8 cellular contexts compared by ENCODE assay signal in the genomic region with DNA sequence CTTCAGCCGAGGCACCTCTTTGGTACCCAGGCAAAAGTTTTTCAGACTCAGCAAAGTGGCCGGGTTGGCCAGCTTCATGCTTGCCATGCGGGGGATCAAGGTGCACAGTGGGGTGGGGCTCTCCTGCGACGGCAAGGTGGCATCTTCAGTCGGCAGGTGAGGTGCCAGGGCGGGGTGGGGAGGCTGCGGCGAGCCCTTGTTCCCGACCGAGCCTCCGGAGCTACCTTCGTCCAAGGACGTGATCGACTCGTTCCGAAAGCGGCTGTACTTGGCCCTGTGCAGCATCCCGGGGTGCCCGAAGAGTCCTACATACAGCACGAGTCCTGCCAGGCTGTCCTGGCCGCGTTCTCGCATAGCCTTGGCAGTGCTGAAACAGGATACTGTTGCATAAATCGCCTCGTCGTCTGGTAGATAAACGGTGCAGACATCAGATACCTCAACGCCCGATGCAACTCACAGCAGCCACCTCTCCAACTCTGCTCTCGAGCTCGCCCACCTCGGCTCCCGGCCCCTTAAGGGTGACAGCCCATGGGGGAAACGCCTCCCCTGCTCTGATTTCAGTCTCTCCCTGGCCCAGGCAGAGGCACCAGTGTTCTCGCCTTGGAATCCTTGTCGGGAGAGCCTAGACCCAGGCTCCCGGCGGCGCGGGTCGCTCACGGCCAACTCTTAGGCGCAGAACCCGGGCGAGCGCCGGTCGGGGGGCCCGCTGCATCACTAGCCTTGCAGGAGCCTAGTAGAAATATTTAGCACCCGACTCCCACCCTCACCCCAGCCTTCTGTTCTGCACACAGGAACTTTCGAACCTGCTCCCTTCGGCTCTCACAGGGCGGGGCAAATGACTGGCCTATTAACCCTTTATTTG. TPM values are rescaled to one million over a fixed set of nuclear protein-coding genes. Genes with fewer than 3 reads are reported as not detected.
DNase-seq lines count a peak whose midpoint lies in the region; ATAC-seq and TF ChIP-seq lines count a peak whose summit lies in the region.

No MANE protein-coding gene starts in this region.

- H3K4me3 Mint-ChIP-seq in central memory CD8-positive, alpha-beta T cell, result peak overlapping the region; percentile 82

- no peak for ATAC-seq in central memory CD8-positive, alpha-beta T cell (replicated peaks; ENCODE audit: extremely low read depth, poor library complexity, severe bottlenecking)
- ATAC-seq in left lobe of liver (peak; percentile 95), GM21423 (IDR thresholded peaks at IDR 0.05; ENCODE audit: unreplicated experiment) (no peak)

- no peak overlapping the region for H3K27ac Mint-ChIP-seq in central memory CD8-positive, alpha-beta T cell (ENCODE audit: low read depth)

- WGBS in stomach, 5 donors, result 5 to 8% (median 7%) methylated on average over 38 to 54 of the region's 54 CpGs

- H3K27me3 Mint-ChIP-seq in central memory CD8-positive, alpha-beta T cell, result peaks cover 34% of the 10 kb centered on the region

- peaks cover 0 to 43% (median 29%) of the 10 kb centered on the region in 3 donors for H3K27me3 ChIP-seq in stomach

- no peak for DNase-seq in GM12864 (ENCODE audit: low read depth)
- DNase-seq in NCI-H2171 (lab: John Stamatoyannopoulos, UW), result peak; percentile 13
- no peak for DNase-seq in central memory CD8-positive, alpha-beta T cell (ENCODE audit: low spot score in 2 of 2)
- DNase-seq in left lobe of liver (ENCODE audit: low spot score), result peak; percentile 58
- DNase-seq in stomach, result no peak
- DNase-seq in NCI-H2107 (lab: John Stamatoyannopoulos, UW), result no peak
- DNase-seq in NOMO-1 treated with DMSO at 0.1 percent for 48 hours (lab: John Stamatoyannopoulos, UW; ENCODE audit: unreplicated experiment), result no peak

- intact Hi-C loops in stomach (cut with DNase I; ENCODE audit: low total_unique reads), result no loop called here

- H3K4me1 ChIP-seq in stomach, result peaks cover 0 to 23% (median 20%) of the 10 kb centered on the region in 4 donors

- no peak for TF ChIP-seq EP300 in stomach (IDR thresholded peaks at IDR 0.05)

- H3K9me3 Mint-ChIP-seq in central memory CD8-positive, alpha-beta T cell, result no peaks in the 10 kb centered on the region

- no peaks in the 10 kb centered on the region for H3K36me3 ChIP-seq in stomach

- peak overlapping the region; percentile 32; the same call in 1 of the 2 replicates for H3K4me3 ChIP-seq in GM12864 (ENCODE audit: low read depth, low read length)
- peak overlapping the region; percentile 43 to 60 (median 58) for H3K4me3 ChIP-seq in stomach

- no peaks in the 10 kb centered on the region for H3K9me3 ChIP-seq in stomach

- peak overlapping the region in 2 of 5 donors; percentile 13 to 49 for H3K27ac ChIP-seq in stomach

- H3K36me3 Mint-ChIP-seq in central memory CD8-positive, alpha-beta T cell (ENCODE audit: insufficient read depth), result peaks cover 2% of the 10 kb centered on the region

- H3K4me1 Mint-ChIP-seq in central memory CD8-positive, alpha-beta T cell, result peaks cover 33% of the 10 kb centered on the region

- no peak for TF ChIP-seq POLR2A in stomach (IDR thresholded peaks at IDR 0.05)

- TF ChIP-seq CTCF in GM12864 (IDR thresholded peaks at IDR 0.05; ENCODE audit: low read depth, low read length, missing control alignments), result no peak
- TF ChIP-seq CTCF in stomach (IDR thresholded peaks at IDR 0.05), result no peak

RNA-seq across cellular contexts. Expression of gene SHC4, which starts 0.8 kb away (rescaled TPM):
- total RNA-seq in left lobe of liver, result 0.15 TPM
- 1 to 10 TPM in 2 of 5 donors, under 1 TPM in 1, not detected in 2; 0.43 to 4.4 (median 1.8) TPM for total RNA-seq in stomach
- under 1 TPM; 0.25 to 0.48 (median 0.46) TPM for polyA plus RNA-seq in stomach

Comparison
In these comparisons a context has a peak if more than half of its experiments do, and no peak if none do; other contexts are left out.
1. DNase-seq: peak in NCI-H2171 (single experiment) and left lobe of liver (single experiment); none in GM12864 (single experiment), central memory CD8-positive, alpha-beta T cell (0 of 2), stomach (single experiment), NCI-H2107 (single experiment) and NOMO-1 treated with DMSO at 0.1 percent for 48 hours (single experiment).